Comparison of ENCODE assay signal across 3 cellular contexts in genomic region chr10:107264742-107265141, GRCh38.
TF ChIP-seq lines count a peak whose summit lies in the region.

No MANE protein-coding gene starts in this region.

TF ChIP-seq in SK-N-SH, 30 proteins besides CTCF, POLR2A, EP300 and RAD21:
- TF ChIP-seq, protein P1, sequence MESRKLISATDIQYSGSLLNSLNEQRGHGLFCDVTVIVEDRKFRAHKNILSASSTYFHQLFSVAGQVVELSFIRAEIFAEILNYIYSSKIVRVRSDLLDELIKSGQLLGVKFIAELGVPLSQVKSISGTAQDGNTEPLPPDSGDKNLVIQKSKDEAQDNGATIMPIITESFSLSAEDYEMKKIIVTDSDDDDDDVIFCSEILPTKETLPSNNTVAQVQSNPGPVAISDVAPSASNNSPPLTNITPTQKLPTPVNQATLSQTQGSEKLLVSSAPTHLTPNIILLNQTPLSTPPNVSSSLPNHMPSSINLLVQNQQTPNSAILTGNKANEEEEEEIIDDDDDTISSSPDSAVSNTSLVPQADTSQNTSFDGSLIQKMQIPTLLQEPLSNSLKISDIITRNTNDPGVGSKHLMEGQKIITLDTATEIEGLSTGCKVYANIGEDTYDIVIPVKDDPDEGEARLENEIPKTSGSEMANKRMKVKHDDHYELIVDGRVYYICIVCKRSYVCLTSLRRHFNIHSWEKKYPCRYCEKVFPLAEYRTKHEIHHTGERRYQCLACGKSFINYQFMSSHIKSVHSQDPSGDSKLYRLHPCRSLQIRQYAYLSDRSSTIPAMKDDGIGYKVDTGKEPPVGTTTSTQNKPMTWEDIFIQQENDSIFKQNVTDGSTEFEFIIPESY (IDR thresholded peaks at IDR 0.05; ENCODE audit: borderline replicate concordance, low read depth): no peak
- TF ChIP-seq NRF1 (IDR thresholded peaks at IDR 0.05; ENCODE audit: low read depth, low read length) (no peak), SIN3A (IDR thresholded peaks at IDR 0.05; ENCODE audit: borderline replicate concordance, low read depth, low read length) (no peak), SMC3 (IDR thresholded peaks at IDR 0.05; ENCODE audit: low read depth, low read length) (no peak), FOXJ3 (CRISPR knock-in tag; IDR thresholded peaks at IDR 0.05) (no peak), TAF1 (IDR thresholded peaks at IDR 0.05; ENCODE audit: borderline replicate concordance, low read depth, low read length) (no peak), TEAD4 (IDR thresholded peaks at IDR 0.05; ENCODE audit: borderline replicate concordance, insufficient read depth) (no peak), GABPA (IDR thresholded peaks at IDR 0.05; ENCODE audit: low read depth) (no peak), USF2 (IDR thresholded peaks at IDR 0.05; ENCODE audit: borderline replicate concordance, low read depth, low read length) (no peak), RCOR1 (IDR thresholded peaks at IDR 0.05; ENCODE audit: low read length) (no peak), NFIC (IDR thresholded peaks at IDR 0.05; ENCODE audit: borderline replicate concordance) (no peak), GATA2 (CRISPR knock-in tag; IDR thresholded peaks at IDR 0.05) (no peak), FOXM1 (IDR thresholded peaks at IDR 0.05; ENCODE audit: low read depth) (no peak)

TF ChIP-seq in SK-N-SH treated with all-trans-retinoic acid at 6 μM for 48 hours, 23 proteins besides CTCF, POLR2A, EP300 and RAD21 (continued from another document):
- no peak for TF ChIP-seq CSRNP3 (CRISPR knock-in tag; IDR thresholded peaks at IDR 0.05)
- TF ChIP-seq OSR1 (CRISPR knock-in tag; IDR thresholded peaks at IDR 0.05): no peak
- TF ChIP-seq ZFP3 (CRISPR knock-in tag; IDR thresholded peaks at IDR 0.05): no peak
- TF ChIP-seq ARNTL (CRISPR knock-in tag; IDR thresholded peaks at IDR 0.05; ENCODE audit: borderline replicate concordance, low read depth): no peak
- no peak for TF ChIP-seq CREB5 (CRISPR knock-in tag; IDR thresholded peaks at IDR 0.05; ENCODE audit: low read depth)
- TF ChIP-seq ZC3H10 (CRISPR knock-in tag; IDR thresholded peaks at IDR 0.05): no peak
- no peak for TF ChIP-seq CSDC2 (CRISPR knock-in tag; IDR thresholded peaks at IDR 0.05)
- TF ChIP-seq TCF4 (CRISPR knock-in tag; IDR thresholded peaks at IDR 0.05; ENCODE audit: borderline replicate concordance): no peak
- TF ChIP-seq ZNF565 (CRISPR knock-in tag; conservative IDR thresholded peaks at IDR 0.05; ENCODE audit: low read depth): no peak

TF ChIP-seq in K562, 482 proteins besides CTCF, POLR2A, EP300 and RAD21 (continued from another document):
- TF ChIP-seq CBX2 (IDR thresholded peaks at IDR 0.05; ENCODE audit: insufficient read depth, low read length, poor library complexity, severe bottlenecking) (no peak), SMARCA5 (IDR thresholded peaks at IDR 0.05) (no peak), CHAMP1 (IDR thresholded peaks at IDR 0.05) (no peak), ZNF77 (CRISPR knock-in tag; IDR thresholded peaks at IDR 0.05) (no peak), ZBTB1 (CRISPR knock-in tag; IDR thresholded peaks at IDR 0.05; ENCODE audit: borderline replicate concordance, low read depth) (no peak), TEAD4 (IDR thresholded peaks at IDR 0.05; ENCODE audit: low read length) (no peak), TEAD4 (CRISPR knock-in tag; IDR thresholded peaks at IDR 0.05; ENCODE audit: borderline replicate concordance) (no peak), MLX (CRISPR knock-in tag; conservative IDR thresholded peaks at IDR 0.05) (no peak)
- TF ChIP-seq, protein P2, sequence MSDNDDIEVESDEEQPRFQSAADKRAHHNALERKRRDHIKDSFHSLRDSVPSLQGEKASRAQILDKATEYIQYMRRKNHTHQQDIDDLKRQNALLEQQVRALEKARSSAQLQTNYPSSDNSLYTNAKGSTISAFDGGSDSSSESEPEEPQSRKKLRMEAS (CRISPR knock-in tag; IDR thresholded peaks at IDR 0.05): no peak
